ENCODE assay signal across 7 cellular contexts in genomic region chr18:10616714-10617113, GRCh38.
DNase-seq lines count a peak whose midpoint lies in the region; ATAC-seq, FAIRE-seq and TF ChIP-seq lines count a peak whose summit lies in the region.
"Not testable (repeated sequence)": the region's sequence is repeated elsewhere in the genome, so short reads cannot be mapped to it uniquely, and the experiment has no call there.

No MANE protein-coding gene starts in this region.

- H2BK5ac ChIP-seq in IMR-90 (ENCODE audit: low read depth, low read length, poor library complexity, severe bottlenecking): not testable (repeated sequence)

- dilution Hi-C loops in IMR-90 (cut with HindIII; ENCODE audit: low sequenced_read_pairs, unreplicated experiment): not testable (repeated sequence)

- FAIRE-seq in GM18507 (lab: Jason Lieb, UNC) (peak; percentile 18), K562 (lab: Jason Lieb, UNC) (peak; percentile 51)

- H3K4me1 ChIP-seq in IMR-90 (ENCODE audit: control insufficient read depth, insufficient read depth, low read length); RWPE2 (ENCODE audit: insufficient read depth, poor library complexity, severe bottlenecking); K562 (replicated peaks in 1 of 2; ENCODE audit: control insufficient read depth in 2 of 2, insufficient read depth in 2 of 2, low read length in 2 of 2): not testable (repeated sequence)

- not testable (repeated sequence) for H3K9me1 ChIP-seq in IMR-90 (ENCODE audit: insufficient read depth, low read length); K562 (ENCODE audit: control insufficient read depth, insufficient read depth, low read length)

- not testable (repeated sequence) for H3K36me3 ChIP-seq in IMR-90 (ENCODE audit: control insufficient read depth, insufficient read depth, low read length); RWPE2 (ENCODE audit: low read depth); K562 (ENCODE audit: control insufficient read depth, insufficient read depth, low read length)

- H2BK20ac ChIP-seq in IMR-90 (ENCODE audit: low read depth, low read length): not testable (repeated sequence)

- H3K23ac ChIP-seq in IMR-90 (ENCODE audit: low read depth, low read length): not testable (repeated sequence)

- not testable (repeated sequence) for TF ChIP-seq POLR2A in IMR-90 (IDR thresholded peaks at IDR 0.05; ENCODE audit: low read depth, low read length); K562 (conservative IDR thresholded peaks at IDR 0.05)

- not testable (repeated sequence) for H2AK9ac ChIP-seq in IMR-90 (replicated peaks; ENCODE audit: low read depth, low read length, poor library complexity)

- H2BK120ac ChIP-seq in IMR-90 (ENCODE audit: low read depth, low read length): not testable (repeated sequence)

- not testable (repeated sequence) for H3K14ac ChIP-seq in IMR-90 (replicated peaks; ENCODE audit: low read depth, low read length)

- in situ Hi-C loops in IMR-90 (cut with MboI; ENCODE audit: low sequenced_read_pairs); K562 (cut with MboI): not testable (repeated sequence)

- not testable (repeated sequence) for H3K27me3 ChIP-seq in IMR-90 (ENCODE audit: control insufficient read depth, insufficient read depth, low read length); RWPE2 (ENCODE audit: insufficient read depth, poor library complexity, severe bottlenecking); K562 (ENCODE audit: control insufficient read depth in 2 of 2, insufficient read depth in 2 of 2, low read length in 2 of 2)

- no CpG with 5 or more reads among the region's 4 CpGs for whole genome bisulfite sequencing in IMR-90 (ENCODE audit: extremely low coverage in 2 of 2, insufficient read length in 1 of 2), 2 experiments
- 8% methylated on average over 4 of the region's 4 CpGs for WGBS in K562 (ENCODE audit: insufficient coverage, low coverage, missing lambda C conversion rate)

- H4K20me1 ChIP-seq in IMR-90 (ENCODE audit: insufficient read depth, low read length); K562 (replicated peaks; ENCODE audit: control insufficient read depth, insufficient read depth, low read length): not testable (repeated sequence)

- not testable (repeated sequence) for H3K79me1 ChIP-seq in IMR-90 (ENCODE audit: low read depth in 1 of 2, low read length in 2 of 2)

- intact Hi-C loops in IMR-90 (cut with micrococcal nuclease); K562 (cut with micrococcal nuclease): not testable (repeated sequence)

- H4K8ac ChIP-seq in IMR-90 (ENCODE audit: low read depth in 2 of 2, low read length in 2 of 2): not testable (repeated sequence)

- not testable (repeated sequence) for H3K79me2 ChIP-seq in K562 (ENCODE audit: control insufficient read depth, insufficient read depth, low read length)

- not testable (repeated sequence) for H3K27ac ChIP-seq in IMR-90 (ENCODE audit: insufficient read depth, low read length); RWPE2 (ENCODE audit: poor library complexity, severe bottlenecking); K562 (ENCODE audit: extremely low read depth, low read depth, low read length)

- not testable (repeated sequence) for BruUV-seq in IMR-90 (replicated peaks; lab: Mats Ljungman, UMichigan); K562 (replicated peaks; lab: Mats Ljungman, UMichigan)

- H4K5ac ChIP-seq in IMR-90 (ENCODE audit: low read depth, low read length): not testable (repeated sequence)

- H3K9ac ChIP-seq in IMR-90 (ENCODE audit: low read depth, low read length); K562 (ENCODE audit: insufficient read depth in 1 of 2, low read depth in 2 of 2, low read length in 2 of 2): not testable (repeated sequence)

- TF ChIP-seq RAD21 in IMR-90 (IDR thresholded peaks at IDR 0.05; ENCODE audit: low read length); K562 (CRISPR knock-in tag; conservative IDR thresholded peaks at IDR 0.05 in 1 of 2, IDR thresholded peaks at IDR 0.05 in 1 of 2): not testable (repeated sequence)

- ATAC-seq in IMR-90 (ENCODE audit: low read depth); K562: not testable (repeated sequence)
- peak; percentile 51; the same call in 2 of the 3 replicates for ATAC-seq in RWPE2 (ENCODE audit: low read depth)

- not testable (repeated sequence) for H2AFZ ChIP-seq in IMR-90 (replicated peaks; ENCODE audit: low read length, poor library complexity); K562 (ENCODE audit: low read depth, low read length)

- not testable (repeated sequence) for H3K18ac ChIP-seq in IMR-90 (ENCODE audit: low read depth, low read length)

- H2AK5ac ChIP-seq in IMR-90 (ENCODE audit: low read depth, low read length): not testable (repeated sequence)

- not testable (repeated sequence) for TF ChIP-seq EP300 in K562 (IDR thresholded peaks at IDR 0.05; ENCODE audit: low read length)

- CTCF ChIA-PET in IMR-90 (lab: Yijun Ruan, JAX); K562 (lab: Yijun Ruan, JAX; ENCODE audit: low intra/inter-chr PET ratio): not testable (repeated sequence)

- not testable (repeated sequence) for H3K9me3 ChIP-seq in IMR-90 (ENCODE audit: control insufficient read depth, insufficient read depth, low read length); RWPE2 (ENCODE audit: severe bottlenecking); K562 (replicated peaks; ENCODE audit: control insufficient read depth, insufficient read depth, low read depth, low read length)

- POLR2A ChIA-PET in IMR-90 (lab: Charles Lee; ENCODE audit: unreplicated experiment); K562 (lab: Yijun Ruan, JAX): not testable (repeated sequence)

- not testable (repeated sequence) for H3K56ac ChIP-seq in IMR-90 (ENCODE audit: extremely low read depth, insufficient read depth, low read length)

- TF ChIP-seq CTCF in IMR-90 (conservative IDR thresholded peaks at IDR 0.05; ENCODE audit: low read depth, low read length); RWPE2 (IDR thresholded peaks at IDR 0.05; ENCODE audit: poor library complexity, severe bottlenecking); K562 (IDR thresholded peaks at IDR 0.05 in 2 of 3, conservative IDR thresholded peaks at IDR 0.05 in 1 of 3; ENCODE audit: insufficient read depth in 2 of 3, low read depth in 1 of 3, low read length in 3 of 3); retinal pigment epithelial cell (conservative IDR thresholded peaks at IDR 0.05; ENCODE audit: low read depth, low read length): not testable (repeated sequence)

- H3K4ac ChIP-seq in IMR-90 (ENCODE audit: low read depth, low read length): not testable (repeated sequence)

- DNase-seq in GM18507 (ENCODE audit: extremely low spot score, insufficient read length, low read depth); RWPE2 (ENCODE audit: low spot score); K562 (ENCODE audit: extremely low read depth in 1 of 4, low spot score in 3 of 4): not testable (repeated sequence)
- DNase-seq in IMR-90 (peak; percentile 28), dermis blood vessel endothelial cell (peak; percentile 54), glomerular visceral epithelial cell (ENCODE audit: extremely low spot score) (peak; percentile 62), retinal pigment epithelial cell (ENCODE audit: low read depth) (peak; percentile 2)

- H4K91ac ChIP-seq in IMR-90 (ENCODE audit: insufficient read depth, low read depth, low read length): not testable (repeated sequence)

- not testable (repeated sequence) for H3K4me2 ChIP-seq in IMR-90 (ENCODE audit: low read depth, low read length); K562 (ENCODE audit: insufficient read depth, low read length)

- not testable (repeated sequence) for H3K4me3 ChIP-seq in IMR-90 (ENCODE audit: insufficient read depth, low read depth, low read length); RWPE2 (ENCODE audit: severe bottlenecking); K562; retinal pigment epithelial cell (ENCODE audit: low read length)

- H2BK15ac ChIP-seq in IMR-90 (ENCODE audit: low read depth, low read length): not testable (repeated sequence)
